Comparison of ENCODE assay signal across 1 cellular context in the genomic region with DNA sequence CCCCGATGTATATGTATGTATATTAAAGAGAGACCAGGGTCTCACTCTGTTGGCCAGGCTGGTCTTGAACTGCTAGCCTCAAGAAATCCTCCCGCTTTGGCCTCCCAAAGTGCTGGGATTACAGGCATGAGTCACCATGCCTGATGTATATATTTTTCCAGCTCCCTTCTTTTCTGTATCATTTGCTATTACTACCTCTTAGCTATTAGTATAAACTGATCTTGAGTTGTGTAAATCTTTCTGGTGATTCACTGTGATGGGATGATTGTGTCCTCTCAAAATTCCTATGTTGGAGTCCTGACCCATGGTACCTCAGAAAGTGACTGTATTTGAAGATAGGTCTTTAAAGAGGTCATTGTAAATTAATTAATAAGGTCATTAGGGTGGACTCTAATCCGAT.
TF ChIP-seq lines count a peak whose summit lies in the region.

No MANE protein-coding gene starts in this region.

TF ChIP-seq in IMR-90, 13 proteins besides CTCF, POLR2A, EP300 and RAD21:
- 0 out of 2 replicates have a peak, but pooled peaks have one; percentile 29 for TF ChIP-seq CEBPB (IDR thresholded peaks at IDR 0.05; ENCODE audit: low read depth, low read length)
- TF ChIP-seq, protein P1, sequence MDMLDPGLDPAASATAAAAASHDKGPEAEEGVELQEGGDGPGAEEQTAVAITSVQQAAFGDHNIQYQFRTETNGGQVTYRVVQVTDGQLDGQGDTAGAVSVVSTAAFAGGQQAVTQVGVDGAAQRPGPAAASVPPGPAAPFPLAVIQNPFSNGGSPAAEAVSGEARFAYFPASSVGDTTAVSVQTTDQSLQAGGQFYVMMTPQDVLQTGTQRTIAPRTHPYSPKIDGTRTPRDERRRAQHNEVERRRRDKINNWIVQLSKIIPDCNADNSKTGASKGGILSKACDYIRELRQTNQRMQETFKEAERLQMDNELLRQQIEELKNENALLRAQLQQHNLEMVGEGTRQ (IDR thresholded peaks at IDR 0.05; ENCODE audit: low read depth, low read length) = no peak
- TF ChIP-seq MAZ (IDR thresholded peaks at IDR 0.05; ENCODE audit: borderline replicate concordance, low read depth, low read length) = no peak
- peak; percentile 32 for TF ChIP-seq RCOR1 (IDR thresholded peaks at IDR 0.05; ENCODE audit: insufficient replicate concordance, low read length)
- TF ChIP-seq FOS (IDR thresholded peaks at IDR 0.05; ENCODE audit: low read depth, low read length) = peak; percentile 64; the same call in 1 of the 2 replicates
